Comparison of ENCODE assay signal across 17 cellular contexts in genomic region chr21:35016517-35017188, GRCh38. TPM values are rescaled to one million over a fixed set of nuclear protein-coding genes. Genes with fewer than 3 reads are reported as not detected.
A peak's percentile ranks its signal among the peaks of the same experiment; 100 is the strongest.
DNase-seq lines count a peak whose midpoint lies in the region; ATAC-seq and TF ChIP-seq lines count a peak whose summit lies in the region.
"Had no signal": no experiment of that assay in that cellular context is flagged by ENCODE, and none has a peak within 500 bp of the region (broad histone marks: within the 10 kb centered on the region; RNA-seq: fewer than 3 reads in every experiment).

No MANE protein-coding gene starts in this region.

- POLR2A ChIA-PET in PC-9 (lab: Charles Lee; ENCODE audit: unreplicated experiment): no interaction called here
- POLR2A ChIA-PET in RWPE1 (lab: Yijun Ruan, JAX; ENCODE audit: low non-redundant PET): no interaction called here

- TF ChIP-seq CTCF in PC-9 (conservative IDR thresholded peaks at IDR 0.05) (no peak), RWPE1 (conservative IDR thresholded peaks at IDR 0.05; ENCODE audit: low read depth) (no peak), right atrium auricular region (IDR thresholded peaks at IDR 0.05) (no peak)

- H3K4me2 ChIP-seq in PC-9: 0 out of 2 replicates have a peak overlapping the region, but pooled peaks have one; percentile 10

- no peak for DNase-seq in stimulated activated naive CD8-positive, alpha-beta T cell treated with anti-CD3 and anti-CD28 coated beads, Interleukin-15, Interleukin-2, amounts not matched to agents 100 U/mL and 50 U/mL, for 24 hours
- DNase-seq in PC-9 (no peak), immature natural killer cell (no peak), RWPE1 (ENCODE audit: low spot score) (no peak), right atrium auricular region (ENCODE audit: low spot score) (no peak), AG20443 (ENCODE audit: low spot score) (no peak)
- DNase-seq: GF-D8; head of caudate nucleus; mammary epithelial cell; MM.1S; NCI-H1417; NCI-H2107; stimulated activated naive B cell treated with anti-CD40 and anti-IgM and Interleukin-4, amounts not matched to agents 10 μg/mL and 1 μg/mL and 100 μg/mL, for 72 hours had no signal

- H3K27ac ChIP-seq in PC-9 (peak overlapping the region; percentile 88), RWPE1 (no peak overlapping the region), right atrium auricular region (no peak overlapping the region)
- H3K27ac ChIP-seq: thoracic aorta had no signal

- H3K4me1 ChIP-seq in PC-9 (replicated peaks; ENCODE audit: insufficient read depth) (peaks cover 48% of the 10 kb centered on the region), right atrium auricular region (no peaks in the 10 kb centered on the region)

- no peaks in the 10 kb centered on the region for H3K36me3 Mint-ChIP-seq in stimulated activated naive CD8-positive, alpha-beta T cell treated with anti-CD3 and anti-CD28 coated beads, Interleukin-15, Interleukin-2, amounts not matched to agents 100 ng/mL and 50 ng/mL, for 24 hours (ENCODE audit: low read depth)
- peaks cover 8 to 20% (median 12%) of the 10 kb centered on the region in 3 donors for H3K36me3 Mint-ChIP-seq in immature natural killer cell

- H3K4me3 ChIP-seq in PC-9 (no peak overlapping the region), right atrium auricular region (no peak overlapping the region)
- H3K4me3 ChIP-seq: K562, thoracic aorta had no signal

- no peaks in the 10 kb centered on the region for H3K9me3 ChIP-seq in PC-9 (ENCODE audit: insufficient read depth, low read depth)
- H3K9me3 ChIP-seq in right atrium auricular region: no peaks in the 10 kb centered on the region
- H3K9me3 ChIP-seq: thoracic aorta had no signal

- H3K27me3 ChIP-seq in PC-9 (ENCODE audit: insufficient read depth, low read depth) (no peaks in the 10 kb centered on the region), right atrium auricular region (no peaks in the 10 kb centered on the region)

- no peaks in the 10 kb centered on the region for H3K27me3 Mint-ChIP-seq in stimulated activated naive CD8-positive, alpha-beta T cell treated with anti-CD3 and anti-CD28 coated beads, Interleukin-15, Interleukin-2, amounts not matched to agents 100 ng/mL and 50 ng/mL, for 24 hours
- H3K27me3 Mint-ChIP-seq in immature natural killer cell (ENCODE audit: low read depth in 3 of 3): peaks cover 2 to 5% (median 3%) of the 10 kb centered on the region in 3 donors
- H3K27me3 Mint-ChIP-seq: stimulated activated naive B cell treated with anti-CD40 and anti-IgM and Interleukin-4, amounts not matched to agents 10 μg/mL and 1 μg/mL and 100 μg/mL, for 72 hours had no signal

- H4K20me1 ChIP-seq in PC-9 (ENCODE audit: insufficient read depth): no peaks in the 10 kb centered on the region

- no peak for ATAC-seq in stimulated activated naive CD8-positive, alpha-beta T cell treated with anti-CD3 and anti-CD28 coated beads, Interleukin-15, Interleukin-2, amounts not matched to agents 100 U/mL and 50 U/mL, for 24 hours
- ATAC-seq in GM18870 (IDR thresholded peaks at IDR 0.05; ENCODE audit: unreplicated experiment): no peak
- ATAC-seq: K562; stimulated activated naive B cell treated with anti-CD40 and anti-IgM and Interleukin-4, amounts not matched to agents 10 μg/mL and 1 μg/mL and 100 μg/mL, for 72 hours had no signal

- H3K27ac Mint-ChIP-seq in stimulated activated naive CD8-positive, alpha-beta T cell treated with anti-CD3 and anti-CD28 coated beads, Interleukin-15, Interleukin-2, amounts not matched to agents 100 ng/mL and 50 ng/mL, for 24 hours: peak overlapping the region; percentile 57
- H3K27ac Mint-ChIP-seq in immature natural killer cell: peak overlapping the region; percentile 20 to 87 (median 60)
- H3K27ac Mint-ChIP-seq: stimulated activated naive B cell treated with anti-CD40 and anti-IgM and Interleukin-4, amounts not matched to agents 10 μg/mL and 1 μg/mL and 100 μg/mL, for 72 hours had no signal

- BruUV-seq in PC-9 (replicated peaks; lab: Mats Ljungman, UMichigan): no TSS peak

- no peaks in the 10 kb centered on the region for H3K9me3 Mint-ChIP-seq in stimulated activated naive CD8-positive, alpha-beta T cell treated with anti-CD3 and anti-CD28 coated beads, Interleukin-15, Interleukin-2, amounts not matched to agents 100 ng/mL and 50 ng/mL, for 24 hours
- no peaks in the 10 kb centered on the region for H3K9me3 Mint-ChIP-seq in immature natural killer cell
- H3K9me3 Mint-ChIP-seq: stimulated activated naive B cell treated with anti-CD40 and anti-IgM and Interleukin-4, amounts not matched to agents 10 μg/mL and 1 μg/mL and 100 μg/mL, for 72 hours had no signal

- no peak overlapping the region for H2AFZ ChIP-seq in PC-9

- CTCF ChIA-PET in PC-9 (lab: Charles Lee) (no interaction called here), RWPE1 (lab: Yijun Ruan, JAX) (no interaction called here)

- intact Hi-C loops in PC-9 (cut with micrococcal nuclease; ENCODE audit: unreplicated experiment): no loop called here

- H3K9me2 ChIP-seq in PC-9 (ENCODE audit: insufficient read depth): no peaks in the 10 kb centered on the region

- H3K4me3 Mint-ChIP-seq in stimulated activated naive CD8-positive, alpha-beta T cell treated with anti-CD3 and anti-CD28 coated beads, Interleukin-15, Interleukin-2, amounts not matched to agents 100 ng/mL and 50 ng/mL, for 24 hours: no peak overlapping the region
- peak overlapping the region in 2 of 5 donors; percentile 8 to 12 for H3K4me3 Mint-ChIP-seq in immature natural killer cell
- H3K4me3 Mint-ChIP-seq: stimulated activated naive B cell treated with anti-CD40 and anti-IgM and Interleukin-4, amounts not matched to agents 10 μg/mL and 1 μg/mL and 100 μg/mL, for 72 hours had no signal

- H3K36me3 ChIP-seq in PC-9 (ENCODE audit: low read depth): peaks cover 34% of the 10 kb centered on the region
- H3K36me3 ChIP-seq in right atrium auricular region: no peaks in the 10 kb centered on the region
- H3K36me3 ChIP-seq: thoracic aorta had no signal

- H3F3A ChIP-seq in PC-9 (ENCODE audit: insufficient read depth, low read depth): peaks cover 37% of the 10 kb centered on the region; the same call in 1 of the 2 replicates

- H3K4me1 Mint-ChIP-seq in stimulated activated naive CD8-positive, alpha-beta T cell treated with anti-CD3 and anti-CD28 coated beads, Interleukin-15, Interleukin-2, amounts not matched to agents 100 ng/mL and 50 ng/mL, for 24 hours (ENCODE audit: low read depth): peaks cover 85% of the 10 kb centered on the region
- peaks cover 77 to 84% of the 10 kb centered on the region in 2 donors for H3K4me1 Mint-ChIP-seq in immature natural killer cell

- H3K79me2 ChIP-seq in PC-9 (ENCODE audit: low read depth): peaks cover 82% of the 10 kb centered on the region

RNA-seq across cellular contexts. Expression of gene RUNX1, which starts 32.4 kb away (rescaled TPM):
- total RNA-seq in PC-9 (2021): 58.5 and 61.6 TPM in 2 replicates
- 10 to 100 TPM in 2 of 3 donors, 1 to 10 TPM in 1; 6.2 to 25.2 (median 10.6) TPM for polyA plus RNA-seq in immature natural killer cell
- 1 to 10 TPM; 3.8 to 7.6 TPM for total RNA-seq in right atrium auricular region
